Comparison of ENCODE assay signal across 14 cellular contexts in the genomic region with DNA sequence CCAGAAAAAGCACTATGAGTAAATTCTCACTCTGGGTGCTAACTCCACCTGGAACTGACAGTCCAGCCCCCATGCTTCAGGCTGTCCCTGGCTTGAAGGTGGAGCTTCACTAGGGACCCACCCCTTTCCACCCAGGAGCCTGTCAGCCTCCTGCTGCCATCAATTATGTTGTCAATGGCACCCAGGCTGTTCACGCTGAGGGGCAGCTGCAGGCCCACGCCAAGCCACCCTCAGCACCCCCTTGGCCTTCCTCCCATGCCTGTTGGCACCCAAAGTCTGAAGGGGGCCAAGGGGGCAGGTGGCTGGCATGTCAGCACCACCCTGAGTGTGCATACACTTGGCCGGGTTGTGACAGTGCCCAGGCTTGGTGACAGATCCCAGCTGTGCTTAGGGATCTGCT.
DNase-seq lines count a peak whose midpoint lies in the region; ATAC-seq and TF ChIP-seq lines count a peak whose summit lies in the region.
"Had no signal": no experiment of that assay in that cellular context is flagged by ENCODE, and none has a peak within 500 bp of the region (broad histone marks: within the 10 kb centered on the region; RNA-seq: fewer than 3 reads in every experiment).

No MANE protein-coding gene starts in this region.

- DNase-seq in NCI-H69 (lab: John Stamatoyannopoulos, UW) = peak; percentile 23
- no peak for DNase-seq in WTC11 (ENCODE audit: low spot score)
- DNase-seq in nephron progenitor cell = peak; percentile 4
- no peak for DNase-seq in germinal center (ENCODE audit: low spot score)
- DNase-seq in activated T-cell treated with anti-CD3 and anti-CD28 coated beads, Interleukin-2, amount 50 U/mL, for 24 hours = no peak
- DNase-seq: ACHN; BE2C; C1 segment of cervical spinal cord; Caco-2; CD4-positive, CD25-positive, alpha-beta regulatory T cell; GM23248 had no signal

- POLR2A ChIA-PET in WTC11 (lab: Charles Lee) = no interaction called here

- H3K4me3 Mint-ChIP-seq in WTC11 (no peak overlapping the region), nephron progenitor cell (no peak overlapping the region)
- no peak overlapping the region for H3K4me3 Mint-ChIP-seq in stimulated activated memory B cell treated with anti-CD40 and anti-IgM and Interleukin-4, amounts not matched to agents 10 μg/mL and 1 μg/mL and 100 μg/mL, for 72 hours
- no peak overlapping the region for H3K4me3 Mint-ChIP-seq in activated T-cell treated with anti-CD3 and anti-CD28 coated beads, Interleukin-2, amount 50 U/mL, for 24 hours
- H3K4me3 Mint-ChIP-seq: CD4-positive, CD25-positive, alpha-beta regulatory T cell had no signal

- H3K4me1 Mint-ChIP-seq in WTC11 (no peaks in the 10 kb centered on the region), nephron progenitor cell (no peaks in the 10 kb centered on the region)
- no peaks in the 10 kb centered on the region for H3K4me1 Mint-ChIP-seq in stimulated activated memory B cell treated with anti-CD40 and anti-IgM and Interleukin-4, amounts not matched to agents 10 μg/mL and 1 μg/mL and 100 μg/mL, for 72 hours
- H3K4me1 Mint-ChIP-seq in activated T-cell treated with anti-CD3 and anti-CD28 coated beads, Interleukin-2, amount 50 U/mL, for 24 hours (ENCODE audit: low read depth) = no peaks in the 10 kb centered on the region
- H3K4me1 Mint-ChIP-seq: CD4-positive, CD25-positive, alpha-beta regulatory T cell had no signal

- H3K36me3 Mint-ChIP-seq in WTC11 (no peaks in the 10 kb centered on the region), nephron progenitor cell (ENCODE audit: low read depth) (no peaks in the 10 kb centered on the region)
- no peaks in the 10 kb centered on the region for H3K36me3 Mint-ChIP-seq in stimulated activated memory B cell treated with anti-CD40 and anti-IgM and Interleukin-4, amounts not matched to agents 10 μg/mL and 1 μg/mL and 100 μg/mL, for 72 hours
- no peaks in the 10 kb centered on the region for H3K36me3 Mint-ChIP-seq in activated T-cell treated with anti-CD3 and anti-CD28 coated beads, Interleukin-2, amount 50 U/mL, for 24 hours (ENCODE audit: low read depth)
- H3K36me3 Mint-ChIP-seq: CD4-positive, CD25-positive, alpha-beta regulatory T cell had no signal

- CTCF ChIA-PET in WTC11 (lab: Charles Lee) = no interaction called here

- TF ChIP-seq CTCF in WTC11 (IDR thresholded peaks at IDR 0.05) (no peak), nephron progenitor cell (IDR thresholded peaks at IDR 0.05) (no peak)

- H3K27ac Mint-ChIP-seq in WTC11 = no peak overlapping the region
- no peak overlapping the region for H3K27ac Mint-ChIP-seq in nephron progenitor cell
- H3K27ac Mint-ChIP-seq in stimulated activated memory B cell treated with anti-CD40 and anti-IgM and Interleukin-4, amounts not matched to agents 10 μg/mL and 1 μg/mL and 100 μg/mL, for 72 hours = no peak overlapping the region
- no peak overlapping the region for H3K27ac Mint-ChIP-seq in activated T-cell treated with anti-CD3 and anti-CD28 coated beads, Interleukin-2, amount 50 U/mL, for 24 hours
- H3K27ac Mint-ChIP-seq: CD4-positive, CD25-positive, alpha-beta regulatory T cell had no signal

- no peak for ATAC-seq in WTC11
- ATAC-seq in stimulated activated memory B cell treated with anti-CD40 and anti-IgM and Interleukin-4, amounts not matched to agents 10 μg/mL and 1 μg/mL and 100 μg/mL, for 72 hours = peak; percentile 25
- no peak for ATAC-seq in GM21423 (IDR thresholded peaks at IDR 0.05; ENCODE audit: unreplicated experiment)
- ATAC-seq: HepG2 had no signal

- H3K9me3 Mint-ChIP-seq in WTC11 = peaks cover 2% of the 10 kb centered on the region
- no peaks in the 10 kb centered on the region for H3K9me3 Mint-ChIP-seq in nephron progenitor cell
- peaks cover 2% of the 10 kb centered on the region for H3K9me3 Mint-ChIP-seq in stimulated activated memory B cell treated with anti-CD40 and anti-IgM and Interleukin-4, amounts not matched to agents 10 μg/mL and 1 μg/mL and 100 μg/mL, for 72 hours
- H3K9me3 Mint-ChIP-seq in activated T-cell treated with anti-CD3 and anti-CD28 coated beads, Interleukin-2, amount 50 U/mL, for 24 hours = no peaks in the 10 kb centered on the region

- H3K27me3 Mint-ChIP-seq in WTC11 (ENCODE audit: low read depth) (no peaks in the 10 kb centered on the region), nephron progenitor cell (ENCODE audit: low read depth, poor library complexity) (peaks cover 9% of the 10 kb centered on the region)
- no peaks in the 10 kb centered on the region for H3K27me3 Mint-ChIP-seq in stimulated activated memory B cell treated with anti-CD40 and anti-IgM and Interleukin-4, amounts not matched to agents 10 μg/mL and 1 μg/mL and 100 μg/mL, for 72 hours
- no peaks in the 10 kb centered on the region for H3K27me3 Mint-ChIP-seq in activated T-cell treated with anti-CD3 and anti-CD28 coated beads, Interleukin-2, amount 50 U/mL, for 24 hours
- H3K27me3 Mint-ChIP-seq: CD4-positive, CD25-positive, alpha-beta regulatory T cell had no signal

TF ChIP-seq in WTC11, 78 proteins besides CTCF, POLR2A, EP300 and RAD21:
- TF ChIP-seq SOX15 (CRISPR knock-in tag; IDR thresholded peaks at IDR 0.05) = no peak
- TF ChIP-seq JUN (CRISPR knock-in tag; IDR thresholded peaks at IDR 0.05) = no peak
- TF ChIP-seq, protein P1, sequence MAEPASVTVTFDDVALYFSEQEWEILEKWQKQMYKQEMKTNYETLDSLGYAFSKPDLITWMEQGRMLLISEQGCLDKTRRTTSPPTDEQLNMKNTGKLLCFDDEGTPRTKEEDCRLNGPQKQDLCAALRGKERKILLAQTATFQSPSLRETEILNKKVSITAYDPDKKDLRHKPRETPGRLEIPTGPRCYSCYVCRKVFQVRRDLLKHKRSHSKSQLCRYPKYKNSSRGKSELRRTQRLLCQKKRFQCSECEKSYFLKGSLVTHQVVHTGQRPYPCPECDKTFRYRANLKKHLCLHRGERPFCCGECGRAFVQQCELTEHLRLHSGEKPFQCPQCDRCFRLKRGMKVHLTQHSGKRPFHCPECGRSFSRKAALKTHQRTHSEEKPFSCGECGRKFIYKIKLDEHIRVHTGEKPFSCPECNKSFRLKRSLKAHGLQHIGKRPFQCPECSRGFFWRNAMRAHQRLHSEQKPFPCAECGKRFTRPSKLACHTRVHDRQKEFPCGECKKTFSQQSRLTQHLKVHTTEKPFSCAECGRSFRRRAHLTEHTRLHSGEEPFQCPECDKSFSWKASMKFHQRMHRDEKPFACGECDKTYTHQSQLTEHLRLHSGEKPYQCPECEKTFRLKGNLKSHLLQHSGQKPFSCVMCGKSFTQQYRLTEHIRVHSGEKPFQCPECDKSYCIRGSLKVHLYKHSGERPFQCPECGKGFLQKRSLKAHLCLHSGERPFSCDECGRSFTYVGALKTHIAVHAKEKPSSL (CRISPR knock-in tag; conservative IDR thresholded peaks at IDR 0.05) = no peak
- TF ChIP-seq ZNF423 (CRISPR knock-in tag; IDR thresholded peaks at IDR 0.05) = 0 out of 2 replicates have a peak, but pooled peaks have one; percentile 11

Comparison
In these comparisons a context has a peak if more than half of its experiments do, and no peak if none do; other contexts are left out.
1. DNase-seq: peak in NCI-H69 (single experiment) and nephron progenitor cell (single experiment); none in WTC11 (single experiment), germinal center (single experiment) and activated T-cell treated with anti-CD3 and anti-CD28 coated beads, Interleukin-2, amount 50 U/mL, for 24 hours (single experiment).